In the genomic region with DNA sequence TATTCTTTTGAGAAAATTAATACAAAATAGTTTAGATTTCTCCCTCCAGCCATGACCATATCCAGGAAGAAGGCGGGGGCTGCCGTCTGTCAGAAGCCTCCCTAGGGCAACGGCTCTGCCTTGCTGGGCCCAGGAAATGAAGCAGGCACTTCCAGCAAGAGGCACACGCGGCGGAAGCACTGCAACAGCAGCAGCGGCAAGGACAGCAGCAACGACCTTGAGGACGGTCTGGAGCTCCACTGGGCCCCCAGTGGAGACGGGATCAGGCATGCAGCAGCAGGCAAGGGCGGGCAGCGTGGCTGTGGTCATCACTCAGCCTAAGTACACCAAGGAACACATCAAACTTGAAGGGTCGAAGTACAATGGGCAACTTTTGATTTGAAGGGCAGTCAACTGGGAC, we compare ENCODE assay signal across 16 cellular contexts.
A peak's percentile ranks its signal among the peaks of the same experiment; 100 is the strongest.
DNase-seq lines count a peak whose midpoint lies in the region; ATAC-seq, FAIRE-seq and TF ChIP-seq lines count a peak whose summit lies in the region.
"Had no signal": no experiment of that assay in that cellular context is flagged by ENCODE, and none has a peak within 500 bp of the region (broad histone marks: within the 10 kb centered on the region; RNA-seq: fewer than 3 reads in every experiment).

No MANE protein-coding gene starts in this region.

- H3K27me3 ChIP-seq in HepG2 (ENCODE audit: control insufficient read depth in 1 of 2, insufficient read depth in 2 of 2, low read length in 2 of 2) (no peaks in the 10 kb centered on the region), right lobe of liver (no peaks in the 10 kb centered on the region), H1 (replicated peaks in 1 of 4; ENCODE audit: control insufficient read depth in 3 of 4, extremely low read depth in 1 of 4, insufficient read depth in 3 of 4, low read length in 3 of 4) (no peaks in the 10 kb centered on the region), neuronal stem cell (ENCODE audit: control insufficient read depth in 3 of 3, insufficient read depth in 3 of 3, low read depth in 1 of 3, low read length in 3 of 3) (no peaks in the 10 kb centered on the region), PC-3 (ENCODE audit: low read length) (no peaks in the 10 kb centered on the region)
- H3K27me3 ChIP-seq: BLaER1 had no signal

- no peak for TF ChIP-seq CTCF in HepG2 (CRISPR knock-in tag; IDR thresholded peaks at IDR 0.05)
- no peak for TF ChIP-seq CTCF in right lobe of liver (IDR thresholded peaks at IDR 0.05)
- TF ChIP-seq CTCF in H1 (IDR thresholded peaks at IDR 0.05; ENCODE audit: control extremely low read depth in 1 of 3, insufficient read depth in 1 of 3, low read depth in 1 of 3, low read length in 3 of 3) = no peak
- no peak for TF ChIP-seq CTCF in PC-3 (conservative IDR thresholded peaks at IDR 0.05; ENCODE audit: low read depth, low read length)

- BruUV-seq in HepG2 (replicated peaks; lab: Mats Ljungman, UMichigan) (no TSS peak), PC-3 (replicated peaks; lab: Mats Ljungman, UMichigan) (no TSS peak)

- peaks cover 14% of the 10 kb centered on the region for H3K4me1 ChIP-seq in HepG2 (ENCODE audit: insufficient read depth, low read length)
- H3K4me1 ChIP-seq in right lobe of liver = no peaks in the 10 kb centered on the region
- no peaks in the 10 kb centered on the region; a peak in 1 of 7 replicates for H3K4me1 ChIP-seq in H1 (replicated peaks in 1 of 4; ENCODE audit: control insufficient read depth in 3 of 4, insufficient read depth in 4 of 4, low read length in 3 of 4)
- H3K4me1 ChIP-seq in neuronal stem cell (ENCODE audit: control insufficient read depth in 2 of 2, insufficient read depth in 1 of 2, low read depth in 1 of 2, low read length in 2 of 2) = peaks cover 0 to 5% of the 10 kb centered on the region in 2 donors
- peaks cover 5% of the 10 kb centered on the region; the same call in 1 of the 2 replicates for H3K4me1 ChIP-seq in PC-3 (ENCODE audit: insufficient read depth, low read length)
- H3K4me1 ChIP-seq: HAP-1 had no signal

- H3K9me3 ChIP-seq in HepG2 (ENCODE audit: low read length) (no peaks in the 10 kb centered on the region), right lobe of liver (no peaks in the 10 kb centered on the region), H1 (ENCODE audit: insufficient read depth in 2 of 2, low read depth in 1 of 2, low read length in 1 of 2) (no peaks in the 10 kb centered on the region), neuronal stem cell (replicated peaks in 1 of 2; ENCODE audit: control insufficient read depth in 2 of 2, insufficient read depth in 1 of 2, low read depth in 1 of 2, low read length in 2 of 2) (no peaks in the 10 kb centered on the region), PC-3 (ENCODE audit: low read length) (no peaks in the 10 kb centered on the region)
- H3K9me3 ChIP-seq: HAP-1 had no signal

- H2BK12ac ChIP-seq in H1 (ENCODE audit: low read depth, low read length) (no peak overlapping the region), neuronal stem cell (ENCODE audit: low read length) (no peak overlapping the region)

- H3K79me2 ChIP-seq in HepG2 (ENCODE audit: insufficient read depth, low read length) (no peaks in the 10 kb centered on the region), H1 (ENCODE audit: control insufficient read depth in 1 of 2, insufficient read depth in 2 of 2, low read length in 2 of 2) (no peaks in the 10 kb centered on the region), PC-3 (ENCODE audit: low read length) (no peaks in the 10 kb centered on the region)

- intact Hi-C loops in HepG2 (cut with micrococcal nuclease; ENCODE audit: unreplicated experiment) (no loop called here), right lobe of liver (cut with DNase I) (no loop called here), PC-3 (cut with micrococcal nuclease) (loop anchor here (10.0 kb wide), 1 partner anchor 158 kb away; no protein-coding TSS in a partner anchor)

- FAIRE-seq in HepG2 (lab: Jason Lieb, UNC) = no peak
- FAIRE-seq in H1 (lab: Jason Lieb, UNC) = no peak

- WGBS in HepG2 (ENCODE audit: low lambda C conversion rate) = 34% methylated on average over 6 of the region's 13 CpGs
- 59% methylated on average over 7 of the region's 13 CpGs for WGBS in right lobe of liver (ENCODE audit: insufficient coverage, low coverage, low lambda C conversion rate, missing lambda C conversion rate)
- WGBS in H1 (ENCODE audit: extremely low coverage in 1 of 2, insufficient coverage in 1 of 2, insufficient read length in 1 of 2, insufficient replicate concordance in 2 of 2, low coverage in 1 of 2, low lambda C conversion rate in 2 of 2, missing lambda C conversion rate in 1 of 2), 2 experiments = 88% methylated on average over 13 of the region's 13 CpGs; no CpG with 5 or more reads in 1 of the 2 experiments
- no CpG with 5 or more reads among the region's 13 CpGs for WGBS in neuronal stem cell (ENCODE audit: extremely low coverage in 2 of 2, insufficient read length in 2 of 2, insufficient replicate concordance in 1 of 2), 2 donors

- H2BK15ac ChIP-seq in H1 (ENCODE audit: low read length) (no peak overlapping the region), neuronal stem cell (ENCODE audit: low read length) (no peak overlapping the region)

- POLR2A ChIA-PET in HepG2 (lab: Yijun Ruan, JAX) (no interaction called here), H1 (lab: Charles Lee; ENCODE audit: partially characterized antibody) (no interaction called here), PC-3 (lab: Charles Lee; ENCODE audit: unreplicated experiment) (no interaction called here)

- no peak overlapping the region for H3K4ac ChIP-seq in H1 (replicated peaks; ENCODE audit: insufficient read length, low read depth, low read length)
- no peak overlapping the region for H3K4ac ChIP-seq in neuronal stem cell (ENCODE audit: low read length)

- TF ChIP-seq POLR2A in HepG2 (IDR thresholded peaks at IDR 0.05; ENCODE audit: insufficient read depth in 1 of 2, low read depth in 2 of 2, low read length in 2 of 2) = no peak
- TF ChIP-seq POLR2A in right lobe of liver (IDR thresholded peaks at IDR 0.05) = no peak
- TF ChIP-seq POLR2A in H1 (IDR thresholded peaks at IDR 0.05; ENCODE audit: control extremely low read depth in 1 of 2, low read depth in 2 of 2, low read length in 2 of 2) = no peak

- no peaks in the 10 kb centered on the region for H3F3A ChIP-seq in PC-3 (ENCODE audit: low read length, unreplicated experiment)

- ATAC-seq in HepG2 (peak; percentile 16; the same call in 1 of the 3 replicates), right lobe of liver (no peak), PC-3 (no peak)

- H2BK20ac ChIP-seq in H1 (ENCODE audit: low read length) = no peak overlapping the region; the same call in 1 of the 2 replicates

- no peak for TF ChIP-seq RAD21 in HepG2 (CRISPR knock-in tag; IDR thresholded peaks at IDR 0.05)
- no peak for TF ChIP-seq RAD21 in H1 (IDR thresholded peaks at IDR 0.05 in 1 of 2, conservative IDR thresholded peaks at IDR 0.05 in 1 of 2; ENCODE audit: low read depth in 2 of 2, low read length in 2 of 2)

- in situ Hi-C loops in HepG2 (cut with HindIII; ENCODE audit: extremely low pct_ligation_motif_present, low pct_unique_long_range_greater_than_20kb) = no loop called here

- H3K18ac ChIP-seq in H1 (ENCODE audit: extremely low read depth, low read length) = no peak overlapping the region
- H3K18ac ChIP-seq in neuronal stem cell (ENCODE audit: low read length) = peak overlapping the region; percentile 61

- H3K9me2 ChIP-seq in PC-3 (replicated peaks; ENCODE audit: low read length) = no peaks in the 10 kb centered on the region

- no peak overlapping the region for H4K5ac ChIP-seq in H1 (ENCODE audit: insufficient read length, low read depth, low read length)

- H2AK5ac ChIP-seq in H1 (ENCODE audit: low read depth, low read length) (no peak overlapping the region), neuronal stem cell (ENCODE audit: low read depth, low read length) (no peak overlapping the region)

- H3K23ac ChIP-seq in H1 (ENCODE audit: insufficient read length) (no peak overlapping the region), neuronal stem cell (ENCODE audit: low read depth, low read length, poor library complexity) (no peak overlapping the region)

- no peaks in the 10 kb centered on the region for H3K79me1 ChIP-seq in H1 (ENCODE audit: low read depth, low read length)
- H3K79me1 ChIP-seq in neuronal stem cell (ENCODE audit: low read depth, low read length) = no peaks in the 10 kb centered on the region

- no peak overlapping the region for H2AFZ ChIP-seq in HepG2 (ENCODE audit: low read length)
- 0 out of 2 replicates have a peak overlapping the region, but pooled peaks have one; percentile 1 for H2AFZ ChIP-seq in H1 (ENCODE audit: low read length)
- H2AFZ ChIP-seq in neuronal stem cell (ENCODE audit: low read length) = no peak overlapping the region
- H2AFZ ChIP-seq in PC-3 (ENCODE audit: low read length) = no peak overlapping the region

- no peak overlapping the region for H2BK5ac ChIP-seq in H1 (ENCODE audit: low read depth, low read length)
- no peak overlapping the region for H2BK5ac ChIP-seq in neuronal stem cell (ENCODE audit: low read length)

- H3K9ac ChIP-seq in HepG2 (ENCODE audit: insufficient read depth, low read depth, low read length) (no peak overlapping the region), H1 (replicated peaks in 1 of 4; ENCODE audit: extremely low read depth in 1 of 4, low read depth in 3 of 4, low read length in 3 of 4) (no peak overlapping the region), neuronal stem cell (ENCODE audit: low read depth, low read length, poor library complexity) (no peak overlapping the region), PC-3 (ENCODE audit: low read length) (no peak overlapping the region)
- H3K9ac ChIP-seq: BLaER1 had no signal

- H2BK120ac ChIP-seq in H1 (replicated peaks; ENCODE audit: low read depth, low read length) = no peak overlapping the region
- no peak overlapping the region for H2BK120ac ChIP-seq in neuronal stem cell (ENCODE audit: low read depth, low read length)

- H4K20me1 ChIP-seq in HepG2 (ENCODE audit: insufficient read depth, low read length) (no peaks in the 10 kb centered on the region), H1 (replicated peaks in 1 of 2; ENCODE audit: control insufficient read depth in 1 of 2, insufficient read depth in 2 of 2, low read length in 2 of 2) (no peaks in the 10 kb centered on the region), PC-3 (ENCODE audit: low read length) (no peaks in the 10 kb centered on the region)
- H4K20me1 ChIP-seq: BLaER1 had no signal

- no peak overlapping the region for H3K56ac ChIP-seq in H1 (replicated peaks; ENCODE audit: insufficient read length, low read depth, low read length)

- CTCF ChIA-PET in HepG2 (lab: Yijun Ruan, JAX; ENCODE audit: low intra/inter-chr PET ratio, low total read pairs) (no interaction called here), H1 (lab: Charles Lee; ENCODE audit: partially characterized antibody) (no interaction called here), PC-3 (lab: Charles Lee) (no interaction called here)

- H3K4me3 ChIP-seq in HepG2 (replicated peaks in 1 of 3; ENCODE audit: insufficient read depth in 1 of 3, low read depth in 2 of 3, low read length in 3 of 3) = no peak overlapping the region
- H3K4me3 ChIP-seq in right lobe of liver = no peak overlapping the region
- H3K4me3 ChIP-seq in H1 (ENCODE audit: extremely low read depth in 1 of 4, insufficient read depth in 2 of 4, low read depth in 3 of 4, low read length in 4 of 4) = no peak overlapping the region
- H3K4me3 ChIP-seq in neuronal stem cell (ENCODE audit: low read length in 2 of 2) = no peak overlapping the region
- H3K4me3 ChIP-seq in PC-3 (ENCODE audit: low read length) = no peak overlapping the region
- H3K4me3 ChIP-seq: BLaER1, HAP-1 had no signal

- no peak overlapping the region for H3K14ac ChIP-seq in H1 (ENCODE audit: insufficient read length)
- peak overlapping the region; percentile 75 for H3K14ac ChIP-seq in neuronal stem cell (ENCODE audit: low read length)

- no peak overlapping the region for H4K8ac ChIP-seq in H1 (ENCODE audit: extremely low read depth, insufficient read depth, low read length)
- H4K8ac ChIP-seq in neuronal stem cell (ENCODE audit: low read depth, low read length) = no peak overlapping the region

- DNase-seq in HepG2 (ENCODE audit: low spot score) (no peak), right lobe of liver (no peak), H1 (ENCODE audit: low read depth in 1 of 2, low spot score in 2 of 2) (no peak), neuronal stem cell (ENCODE audit: low spot score) (no peak), PC-3 (no peak), OCI-M1 (lab: John Stamatoyannopoulos, UW) (no peak), GDM1 (lab: John Stamatoyannopoulos, UW) (no peak)
- DNase-seq: 8988T; CD4-positive, alpha-beta memory T cell; DMS153; DMS79; GF-D8; GOT3; IMR-90 had no signal

- H3K23me2 ChIP-seq in H1 (ENCODE audit: low read depth, low read length) = no peaks in the 10 kb centered on the region

- TF ChIP-seq EP300 in HepG2 (IDR thresholded peaks at IDR 0.05; ENCODE audit: low read depth in 2 of 2, low read length in 2 of 2) (no peak), HepG2 (CRISPR knock-in tag; IDR thresholded peaks at IDR 0.05; ENCODE audit: borderline replicate concordance) (no peak), H1 (IDR thresholded peaks at IDR 0.05; ENCODE audit: borderline replicate concordance in 1 of 2, low read depth in 2 of 2, low read length in 2 of 2) (no peak)

- no peak overlapping the region for H3K27ac ChIP-seq in HepG2 (ENCODE audit: extremely low read length, insufficient read depth, low read length)
- H3K27ac ChIP-seq in right lobe of liver = no peak overlapping the region
- no peak overlapping the region for H3K27ac ChIP-seq in H1 (ENCODE audit: low read depth, low read length)
- H3K27ac ChIP-seq in neuronal stem cell (replicated peaks; ENCODE audit: low read length) = no peak overlapping the region
- no peak overlapping the region for H3K27ac ChIP-seq in PC-3 (ENCODE audit: low read length)
- H3K27ac ChIP-seq: BLaER1 had no signal

- no peak overlapping the region for H4K91ac ChIP-seq in H1 (replicated peaks; ENCODE audit: insufficient read length, low read length)
- peak overlapping the region; percentile 82 for H4K91ac ChIP-seq in neuronal stem cell (ENCODE audit: low read depth, low read length, poor library complexity)

- H3K36me3 ChIP-seq in HepG2 (replicated peaks in 1 of 2; ENCODE audit: control insufficient read depth in 1 of 2, insufficient read depth in 2 of 2, low read length in 2 of 2) (no peaks in the 10 kb centered on the region), right lobe of liver (no peaks in the 10 kb centered on the region), H1 (ENCODE audit: control insufficient read depth in 2 of 4, insufficient read depth in 4 of 4, low read length in 3 of 4) (no peaks in the 10 kb centered on the region), neuronal stem cell (replicated peaks in 1 of 2; ENCODE audit: control insufficient read depth in 2 of 2, insufficient read depth in 2 of 2, low read length in 2 of 2) (no peaks in the 10 kb centered on the region), PC-3 (ENCODE audit: low read depth, low read length) (no peaks in the 10 kb centered on the region)
- H3K36me3 ChIP-seq: BLaER1, HAP-1 had no signal

- no peak overlapping the region for H3K4me2 ChIP-seq in HepG2 (ENCODE audit: low read depth, low read length)
- no peak overlapping the region for H3K4me2 ChIP-seq in H1 (ENCODE audit: insufficient read depth in 1 of 2, low read depth in 2 of 2, low read length in 2 of 2)
- no peak overlapping the region for H3K4me2 ChIP-seq in neuronal stem cell (ENCODE audit: insufficient read depth, low read length, poor library complexity, severe bottlenecking)
- no peak overlapping the region for H3K4me2 ChIP-seq in PC-3 (ENCODE audit: low read length)
- H3K4me2 ChIP-seq: BLaER1 had no signal
